8 cellular contexts compared by ENCODE assay signal in the genomic region with DNA sequence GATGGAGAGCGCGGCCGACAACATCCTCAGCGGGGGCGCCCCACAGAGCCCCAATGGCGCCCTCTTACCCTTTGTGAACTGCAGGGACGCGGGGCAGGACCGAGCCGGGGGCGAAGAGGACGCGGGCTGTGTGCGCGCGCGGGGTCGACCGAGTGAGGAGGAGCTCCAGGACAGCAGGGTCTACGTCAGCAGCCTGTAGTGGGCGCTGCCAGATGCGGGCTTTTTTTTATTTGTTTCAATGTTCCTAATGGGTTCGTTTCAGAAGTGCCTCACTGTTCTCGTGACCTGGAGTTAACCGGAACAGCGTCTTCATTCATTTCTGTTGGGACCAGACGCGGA.
DNase-seq lines count a peak whose midpoint lies in the region; ATAC-seq lines count a peak whose summit lies in the region.

No MANE protein-coding gene starts in this region.

- H3K9me3 ChIP-seq in right cardiac atrium (ENCODE audit: control insufficient read depth, low read length) = no peaks in the 10 kb centered on the region

- no peaks in the 10 kb centered on the region for H3K27me3 ChIP-seq in right cardiac atrium (ENCODE audit: control insufficient read depth, insufficient read depth)

- no peak overlapping the region for H3K27ac ChIP-seq in right cardiac atrium (ENCODE audit: low read length)

- no peaks in the 10 kb centered on the region for H3K4me1 ChIP-seq in right cardiac atrium (ENCODE audit: control insufficient read depth, insufficient read depth, low read length)

- intact Hi-C loops in right cardiac atrium (cut with DNase I) = no loop called here

- WGBS in right cardiac atrium = 28% methylated on average over 28 of the region's 28 CpGs

- ATAC-seq in right cardiac atrium = peak; percentile 20 to 40

- no peak overlapping the region for H3K4me3 ChIP-seq in right cardiac atrium (ENCODE audit: low read length)

- DNase-seq in NOMO-1 (lab: John Stamatoyannopoulos, UW; ENCODE audit: unreplicated experiment in 2 of 2) = peak; percentile 15 to 38
- DNase-seq in NOMO-1 treated with dmso at 0.1 percent for 144 hours (lab: John Stamatoyannopoulos, UW; ENCODE audit: unreplicated experiment) = no peak
- DNase-seq in NCI-H1930 (lab: John Stamatoyannopoulos, UW) = peak; percentile 60 to 62
- DNase-seq in activated T-cell treated with anti-CD3 and anti-CD28 coated beads for 24 hours (ENCODE audit: low read depth) = peak; percentile 42
- peak in 2 of 3 donors; percentile 59 to 68 for DNase-seq in right cardiac atrium
- DNase-seq in stimulated activated CD4-positive, alpha-beta T cell treated with anti-CD3 and anti-CD28 coated beads, Interleukin-12 subunit alpha, Interleukin-12 subunit beta, amount 100 ng/mL, for 4 hours = peak; percentile 47
- DNase-seq in RKO (ENCODE audit: low spot score) = no peak
- no peak for DNase-seq in NCI-H1436 treated with DMSO at 0.1 percent for 48 hours (lab: John Stamatoyannopoulos, UW)

Comparison
In these comparisons a context has a peak if more than half of its experiments do, and no peak if none do; other contexts are left out.
1. DNase-seq: peak in NOMO-1 (2 of 2), NCI-H1930 (2 of 2), activated T-cell treated with anti-CD3 and anti-CD28 coated beads for 24 hours (single experiment), right cardiac atrium (2 of 3) and stimulated activated CD4-positive, alpha-beta T cell treated with anti-CD3 and anti-CD28 coated beads, Interleukin-12 subunit alpha, Interleukin-12 subunit beta, amount 100 ng/mL, for 4 hours (single experiment); none in NOMO-1 treated with dmso at 0.1 percent for 144 hours (single experiment), RKO (single experiment) and NCI-H1436 treated with DMSO at 0.1 percent for 48 hours (single experiment).